ENCODE assay signal across 9 cellular contexts in genomic region chr11:18634140-18635032, GRCh38.
A peak's percentile ranks its signal among the peaks of the same experiment; 100 is the strongest.
DNase-seq lines count a peak whose midpoint lies in the region; ATAC-seq, FAIRE-seq and TF ChIP-seq lines count a peak whose summit lies in the region.
"Had no signal": no experiment of that assay in that cellular context is flagged by ENCODE, and none has a peak within 500 bp of the region (broad histone marks: within the 10 kb centered on the region; RNA-seq: fewer than 3 reads in every experiment).

TSS of gene SPTY2D1 (minus strand) at chr11:18634342. CDS start at chr11:18634257, 85 bp downstream.

- peak within 1 kb of the TSS; percentile 82 for H3K4me3 ChIP-seq in AG09309 (ENCODE audit: control insufficient read depth, low read depth, low read length)

- peak within 1 kb of the TSS; percentile 97 for H3K27ac Mint-ChIP-seq in central memory CD8-positive, alpha-beta T cell (ENCODE audit: low read depth)

- H3K27me3 Mint-ChIP-seq in central memory CD8-positive, alpha-beta T cell = peaks cover 10% of the 10 kb centered on the region

- FAIRE-seq in islet of Langerhans (lab: Jason Lieb, UNC) = peak; percentile 92
- FAIRE-seq: colon had no signal

- H3K4me3 Mint-ChIP-seq in central memory CD8-positive, alpha-beta T cell = peak within 1 kb of the TSS; percentile 84

- peaks cover 23% of the 10 kb centered on the region for H3K4me1 Mint-ChIP-seq in central memory CD8-positive, alpha-beta T cell

- TF ChIP-seq CTCF in AG09309 (IDR thresholded peaks at IDR 0.05; ENCODE audit: control insufficient read depth, insufficient read depth, low read depth, low read length, missing control alignments) = no peak

- no peaks in the 10 kb centered on the region for H3K9me3 Mint-ChIP-seq in central memory CD8-positive, alpha-beta T cell

- peak; percentile 91 for ATAC-seq in GM19025 (IDR thresholded peaks at IDR 0.05; ENCODE audit: low read depth, unreplicated experiment)
- peak; percentile 95 for ATAC-seq in HG03342 (IDR thresholded peaks at IDR 0.05; ENCODE audit: unreplicated experiment)
- peak; percentile 95 for ATAC-seq in central memory CD8-positive, alpha-beta T cell (replicated peaks; ENCODE audit: extremely low read depth, poor library complexity, severe bottlenecking)

- H3K36me3 Mint-ChIP-seq in central memory CD8-positive, alpha-beta T cell (ENCODE audit: insufficient read depth) = peaks cover 16% of the 10 kb centered on the region

- peak; percentile 96 for DNase-seq in AG09309 (ENCODE audit: low read depth)
- peak; percentile 99 for DNase-seq in NCI-H446 (lab: John Stamatoyannopoulos, UW)
- DNase-seq in activated CD4-positive, CD25-positive, alpha-beta regulatory T cell treated with anti-CD3 and anti-CD28 coated beads, Interleukin-2, amount 50 U/mL, for 16 hours (ENCODE audit: low read depth, low spot score) = peak; percentile 95
- peak; percentile 91 to 98 for DNase-seq in central memory CD8-positive, alpha-beta T cell (ENCODE audit: low spot score in 2 of 2)
- peak; percentile 92 for DNase-seq in stimulated activated CD4-positive, alpha-beta T cell treated with anti-CD3 and anti-CD28 coated beads, Interleukin-12 subunit alpha, Interleukin-12 subunit beta, amount 100 ng/mL, for 4 hours

Comparison
In these comparisons a context has a peak if more than half of its experiments do, and no peak if none do; other contexts are left out.
1. Peak in every context shown above with its lines: DNase-seq, ATAC-seq and H3K4me3 ChIP-seq.